In the genomic region with DNA sequence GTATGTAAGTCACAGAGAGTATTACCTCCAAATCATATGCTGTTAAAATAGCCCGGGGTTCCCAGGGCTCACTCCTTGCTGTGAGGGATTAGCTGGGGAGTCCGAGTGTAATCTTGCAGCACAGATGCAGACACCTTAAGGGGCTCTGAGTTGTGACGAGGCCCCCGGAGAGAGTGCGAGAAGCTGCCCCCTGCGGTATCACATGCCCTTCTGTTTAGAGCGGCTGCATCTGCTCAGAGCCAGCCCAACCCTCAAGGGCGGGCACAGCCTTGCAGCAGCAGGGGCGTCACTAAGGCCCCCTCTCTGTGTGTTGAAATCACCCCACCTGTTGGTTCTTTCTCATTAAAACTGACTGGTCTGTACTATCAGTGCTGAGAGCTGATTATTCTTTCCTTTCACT, we compare ENCODE assay signal across 13 cellular contexts. TPM values are rescaled to one million over a fixed set of nuclear protein-coding genes. Genes with fewer than 3 reads are reported as not detected.
"Had no signal": no experiment of that assay in that cellular context is flagged by ENCODE, and none has a peak within 500 bp of the region (broad histone marks: within the 10 kb centered on the region; RNA-seq: fewer than 3 reads in every experiment).

No MANE protein-coding gene starts in this region.

RNA-seq across cellular contexts. Expression of a gene that starts 52.3 kb away (rescaled TPM):
- total RNA-seq: activated B cell treated with CpG ODN at 0.5 μM for 24 hours; activated CD4-positive, alpha-beta memory T cell treated with anti-CD3 and anti-CD28 coated beads for 36 hours; activated CD8-positive, alpha-beta memory T cell treated with anti-CD3 and anti-CD28 coated beads, Interleukin-2, amount 10 ng/mL, durations not matched to agents 7 days and 5 days; activated naive CD8-positive, alpha-beta T cell treated with anti-CD3 and anti-CD28 coated beads, Interleukin-2, amount 10 ng/mL, durations not matched to agents 7 days and 5 days; activated T-helper 17 cell treated with anti-CD3 and anti-CD28 coated beads, Interleukin-2, amount 50 U/mL, for 72 hours; ascending aorta; body of pancreas; breast epithelium; cerebellum; RPMI7951; SJSA1 had no signal
- polyA plus RNA-seq: adipose tissue, SK-N-SH had no signal
